Comparison of ENCODE assay signal across 22 cellular contexts in genomic region chr22:29630180-29630498, GRCh38.
"Had no signal": no experiment of that assay in that cellular context is flagged by ENCODE, and none has a peak within 500 bp of the region (broad histone marks: within the 10 kb centered on the region; RNA-seq: fewer than 3 reads in every experiment).

No MANE protein-coding gene starts in this region.

- H3K27me3 Mint-ChIP-seq: memory B cell, naive B cell, progenitor cell of endocrine pancreas had no signal

- H3K9me3 Mint-ChIP-seq: activated naive CD4-positive, alpha-beta T cell treated with anti-CD3 and anti-CD28 coated beads, Interleukin-2, amount 50 U/mL, for 72 hours; activated T-cell treated with anti-CD3 and anti-CD28 coated beads, Interleukin-2, amount 50 U/mL, for 72 hours; memory B cell; naive B cell; neural progenitor cell had no signal

- H2AFZ ChIP-seq: neural progenitor cell had no signal

- H3K4me3 Mint-ChIP-seq: activated T-cell treated with anti-CD3 and anti-CD28 coated beads, Interleukin-2, amount 50 U/mL, for 72 hours; memory B cell; naive B cell; neural progenitor cell had no signal

- H3K27me3 ChIP-seq: adrenal gland, cardiac muscle cell, neural progenitor cell, tibial artery had no signal

- H3K36me3 ChIP-seq: adrenal gland, cardiac muscle cell, neural progenitor cell, tibial artery had no signal

- H3K27ac Mint-ChIP-seq: activated naive CD4-positive, alpha-beta T cell treated with anti-CD3 and anti-CD28 coated beads, Interleukin-2, amount 50 U/mL, for 72 hours; activated T-cell treated with anti-CD3 and anti-CD28 coated beads, Interleukin-2, amount 50 U/mL, for 72 hours; memory B cell; neural progenitor cell; progenitor cell of endocrine pancreas had no signal

- H3K9me3 ChIP-seq: adrenal gland, mucosa of descending colon, tibial artery had no signal

- H3K4me3 ChIP-seq: adrenal gland, cardiac muscle cell, mucosa of descending colon, neural progenitor cell, tibial artery had no signal

- DNase-seq: activated CD4-positive, alpha-beta T cell treated with anti-CD3 and anti-CD28 coated beads for 1 hour; activated CD8-positive, alpha-beta memory T cell treated with anti-CD3 and anti-CD28 coated beads for 24 hours; activated gamma-delta T cell; activated T-cell treated with anti-CD3 and anti-CD28 coated beads, Interleukin-2, amount 50 U/mL, for 72 hours; adrenal gland; effector memory CD4-positive, alpha-beta T cell; foreskin melanocyte; glutamatergic neuron; left ventricle myocardium superior; mucosa of descending colon; naive B cell; stimulated activated CD4-positive, alpha-beta T cell treated with anti-CD3 and anti-CD28 coated beads, Interleukin-12 subunit alpha, Interleukin-12 subunit beta, amount 100 ng/mL, for 4 hours; stimulated activated CD4-positive, alpha-beta T cell treated with anti-CD3 and anti-CD28 coated beads, Interleukin-2, amount 100 ng/mL, for 24 hours; stimulated activated naive CD4-positive, alpha-beta T cell treated with Interleukin-2 at 50 U/mL for 16 hours; substantia nigra; tibial artery had no signal

- H3K9ac ChIP-seq: neural progenitor cell had no signal

- H3K36me3 Mint-ChIP-seq: activated naive CD4-positive, alpha-beta T cell treated with anti-CD3 and anti-CD28 coated beads, Interleukin-2, amount 50 U/mL, for 72 hours; naive B cell; neural progenitor cell had no signal

- H3K4me2 ChIP-seq: neural progenitor cell had no signal

- H3K4me1 ChIP-seq: neural progenitor cell had no signal

- H3K27ac ChIP-seq: adrenal gland, cardiac muscle cell, epithelial cell of prostate, neural progenitor cell, tibial artery had no signal

- ATAC-seq: activated naive CD4-positive, alpha-beta T cell treated with anti-CD3 and anti-CD28 coated beads, Interleukin-2, amount 50 U/mL, for 72 hours; activated T-cell treated with anti-CD3 and anti-CD28 coated beads, Interleukin-2, amount 50 U/mL, for 72 hours; mucosa of descending colon had no signal
